In genomic region chr9:83623634-83623991, GRCh38 we compare ENCODE assay signal across 7 cellular contexts. TPM values are rescaled to one million over a fixed set of nuclear protein-coding genes. Genes with fewer than 3 reads are reported as not detected.
A peak's percentile ranks its signal among the peaks of the same experiment; 100 is the strongest.
DNase-seq lines count a peak whose midpoint lies in the region; ATAC-seq and TF ChIP-seq lines count a peak whose summit lies in the region.

No MANE protein-coding gene starts in this region.

- H3K18ac ChIP-seq in mesenchymal stem cell (ENCODE audit: low read depth in 1 of 2, low read length in 2 of 2) = peak overlapping the region in 1 of 2 experiments; percentile 84

- DNase-seq in NB4 (ENCODE audit: low read depth) = peak; percentile 34
- peak; percentile 75 for DNase-seq in cerebellar cortex (ENCODE audit: low spot score)
- no peak for DNase-seq in mesenchymal stem cell
- DNase-seq in uterus = no peak
- DNase-seq in COLO668 (lab: John Stamatoyannopoulos, UW; ENCODE audit: unreplicated experiment) = no peak

- TF ChIP-seq POLR2A in NB4 (IDR thresholded peaks at IDR 0.05; ENCODE audit: extremely low read depth, insufficient read length) = no peak
- TF ChIP-seq POLR2A in uterus (IDR thresholded peaks at IDR 0.05) = no peak

- H3K23ac ChIP-seq in mesenchymal stem cell (ENCODE audit: low read length in 2 of 2) = no peak overlapping the region

- H3K27ac ChIP-seq in HEK293 (ENCODE audit: extremely low read depth, low read depth, low read length) = peak overlapping the region; percentile 76
- no peak overlapping the region for H3K27ac ChIP-seq in mesenchymal stem cell (ENCODE audit: low read length, poor library complexity, severe bottlenecking)
- peak overlapping the region; percentile 86 to 87 for H3K27ac ChIP-seq in uterus

- intact Hi-C loops in uterus (cut with DNase I; ENCODE audit: low total_unique reads) = no loop called here

- no peak overlapping the region for H2BK5ac ChIP-seq in mesenchymal stem cell (ENCODE audit: low read depth, low read length, poor library complexity, severe bottlenecking)

- POLR2A ChIA-PET in HEK293 (lab: Yijun Ruan, JAX) = interaction anchor here (0.6 to 2.0 kb wide), 2 partner anchors 9 to 84 kb away, joined by 3 to 9 read pairs; partner anchors contain the start of gene UBQLN1

- H3K9me3 ChIP-seq in HEK293 (ENCODE audit: control insufficient read depth, insufficient read depth, low read depth, low read length) (no peaks in the 10 kb centered on the region), mesenchymal stem cell (ENCODE audit: control insufficient read depth, low read length) (no peaks in the 10 kb centered on the region), uterus (no peaks in the 10 kb centered on the region)

- peak overlapping the region; percentile 89 for H3K9ac ChIP-seq in mesenchymal stem cell (ENCODE audit: low read length)

- peak overlapping the region; percentile 78 for H2BK15ac ChIP-seq in mesenchymal stem cell (ENCODE audit: low read depth, poor library complexity, severe bottlenecking)

- H3K4me1 ChIP-seq in HEK293 (ENCODE audit: control insufficient read depth, insufficient read depth, low read length) (no peaks in the 10 kb centered on the region; the same call in 1 of the 2 replicates), mesenchymal stem cell (ENCODE audit: control insufficient read depth, insufficient read depth, low read depth, low read length) (peaks cover 2% of the 10 kb centered on the region), uterus (no peaks in the 10 kb centered on the region)

- no peak overlapping the region for H2AK5ac ChIP-seq in mesenchymal stem cell (ENCODE audit: low read length, severe bottlenecking)

- H3K4me2 ChIP-seq in mesenchymal stem cell (ENCODE audit: low read length, poor library complexity, severe bottlenecking) = peak overlapping the region; percentile 63

- H4K8ac ChIP-seq in mesenchymal stem cell (ENCODE audit: low read length) = peak overlapping the region; percentile 90

- peak overlapping the region; percentile 81 for H2AFZ ChIP-seq in mesenchymal stem cell (ENCODE audit: low read depth, low read length)

- no CpG with 5 or more reads among the region's 5 CpGs for WGBS in mesenchymal stem cell

- no peak overlapping the region for H2BK120ac ChIP-seq in mesenchymal stem cell (ENCODE audit: low read depth, low read length)

- peak; percentile 33 for ATAC-seq in GM18511 (IDR thresholded peaks at IDR 0.05; ENCODE audit: unreplicated experiment)

- no peak overlapping the region for H3K14ac ChIP-seq in mesenchymal stem cell (ENCODE audit: low read length in 2 of 2)

- peaks cover 0 to 10% of the 10 kb centered on the region in 2 experiments; a peak in 1 of 3 replicates for H3K36me3 ChIP-seq in HEK293 (ENCODE audit: control insufficient read depth in 2 of 2, insufficient read depth in 1 of 2, low read length in 2 of 2)
- H3K36me3 ChIP-seq in mesenchymal stem cell (ENCODE audit: control insufficient read depth in 1 of 2, insufficient read depth in 2 of 2, low read depth in 1 of 2, low read length in 2 of 2) = peaks cover 10 to 18% of the 10 kb centered on the region in 2 experiments
- no peaks in the 10 kb centered on the region for H3K36me3 ChIP-seq in uterus

- peak overlapping the region; percentile 12 to 61 for H3K4ac ChIP-seq in mesenchymal stem cell (ENCODE audit: low read depth in 1 of 2, low read length in 2 of 2)

- TF ChIP-seq CTCF in HEK293 (tag by site-specific recombination; IDR thresholded peaks at IDR 0.05) = no peak
- TF ChIP-seq CTCF in NB4 (IDR thresholded peaks at IDR 0.05; ENCODE audit: low read depth, low read length) = no peak
- no peak for TF ChIP-seq CTCF in uterus (IDR thresholded peaks at IDR 0.05)

- peak overlapping the region; percentile 73 for H3K4me3 ChIP-seq in HEK293 (ENCODE audit: low read depth, low read length)
- H3K4me3 ChIP-seq in NB4 (ENCODE audit: low read depth, low read length) = peak overlapping the region; percentile 69
- peak overlapping the region; percentile 72 to 85 for H3K4me3 ChIP-seq in mesenchymal stem cell (ENCODE audit: insufficient read depth in 1 of 2, low read depth in 1 of 2, low read length in 2 of 2)
- peak overlapping the region; percentile 54 to 78 for H3K4me3 ChIP-seq in uterus

- H4K91ac ChIP-seq in mesenchymal stem cell (ENCODE audit: low read length) = peak overlapping the region; percentile 27

- H3K79me1 ChIP-seq in mesenchymal stem cell (replicated peaks; ENCODE audit: low read length, poor library complexity, severe bottlenecking) = peaks cover 1% of the 10 kb centered on the region

- CTCF ChIA-PET in HEK293 (lab: Yijun Ruan, JAX) = interaction anchor here (0.7 to 1.2 kb wide), 3 partner anchors 20 to 25 kb away, joined by 3 to 5 read pairs (median 3); no protein-coding TSS in a partner anchor

- no peak overlapping the region for H2BK12ac ChIP-seq in mesenchymal stem cell (ENCODE audit: low read length in 2 of 2)

- H3K27me3 ChIP-seq in mesenchymal stem cell (ENCODE audit: control insufficient read depth in 1 of 2, insufficient read depth in 1 of 2, low read length in 2 of 2) (peaks cover 0 to 5% of the 10 kb centered on the region in 2 experiments), uterus (no peaks in the 10 kb centered on the region)

TF ChIP-seq in HEK293, 187 proteins besides CTCF, POLR2A, EP300 and RAD21:
- peak; percentile 56; the same call in 1 of the 2 replicates for TF ChIP-seq PRDM1 (tag by site-specific recombination; IDR thresholded peaks at IDR 0.05)
- TF ChIP-seq ZNF335 (tag by site-specific recombination; conservative IDR thresholded peaks at IDR 0.05) = peak; percentile 52
- TF ChIP-seq ZSCAN4 (tag by site-specific recombination; IDR thresholded peaks at IDR 0.05) = no peak

RNA-seq across cellular contexts. Expression of gene IDNK, which starts 0.7 kb away (rescaled TPM):
- polyA plus RNA-seq in mesenchymal stem cell (2013, experiment 1 of 2) = 2.4 TPM
- 2.6 TPM for polyA plus RNA-seq in mesenchymal stem cell (2013, experiment 2 of 2)
- 1 to 10 TPM in 3 of 4 donors, not detected in 1; 2.6 to 5.5 (median 4.0) TPM for total RNA-seq in uterus

Comparison
In these comparisons a context has a peak if more than half of its experiments do, and no peak if none do; other contexts are left out.
1. DNase-seq: peak in NB4 (single experiment) and cerebellar cortex (single experiment); none in mesenchymal stem cell (single experiment), uterus (0 of 2) and COLO668 (single experiment).
2. Peak in every context shown above with its lines, with median percentiles within 50 percentile points of each other: H3K4me3 ChIP-seq.